6 cellular contexts compared by ENCODE assay signal in the genomic region with DNA sequence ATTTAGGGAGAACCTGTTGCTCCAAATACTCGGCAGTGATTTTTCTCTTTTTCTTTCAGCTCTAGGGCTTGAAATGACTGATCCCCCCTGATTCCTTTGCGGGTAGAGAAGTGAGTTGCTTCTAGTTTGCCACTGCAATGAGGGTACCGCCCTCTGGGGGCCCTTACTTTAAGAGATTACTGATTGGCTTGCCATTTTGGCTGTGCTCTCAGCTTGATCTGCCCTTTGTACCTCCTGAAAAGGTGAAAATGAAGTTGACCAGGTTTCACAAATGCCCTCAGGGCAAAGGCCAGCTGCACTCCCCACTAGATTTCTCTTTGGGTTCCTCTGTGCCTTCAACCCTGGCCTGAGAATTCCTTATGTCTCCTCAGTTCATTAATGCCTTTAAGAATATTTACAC. TPM values are rescaled to one million over a fixed set of nuclear protein-coding genes. Genes with fewer than 3 reads are reported as not detected.
DNase-seq lines count a peak whose midpoint lies in the region; ATAC-seq and TF ChIP-seq lines count a peak whose summit lies in the region.
"Not testable (repeated sequence)": the region's sequence is repeated elsewhere in the genome, so short reads cannot be mapped to it uniquely, and the experiment has no call there.

No MANE protein-coding gene starts in this region.

- not testable (repeated sequence) for H3K4me1 Mint-ChIP-seq in GM23338; activated naive CD8-positive, alpha-beta T cell treated with anti-CD3 and anti-CD28 coated beads, Interleukin-2, amount 50 U/mL, for 24 hours; endodermal cell

- H3K27ac Mint-ChIP-seq in GM23338; activated naive CD8-positive, alpha-beta T cell treated with anti-CD3 and anti-CD28 coated beads, Interleukin-2, amount 50 U/mL, for 24 hours; endodermal cell: not testable (repeated sequence)

- H3K27ac ChIP-seq in GM23338 (ENCODE audit: low read depth); endodermal cell (ENCODE audit: low read depth, low read length): not testable (repeated sequence)
- H3K27ac ChIP-seq in Karpas-422 (ENCODE audit: low read length) (peak overlapping the region; percentile 88), right lobe of liver (peak overlapping the region in 2 of 3 donors; percentile 4 to 41)

- not testable (repeated sequence) for H3K79me2 ChIP-seq in GM23338 (replicated peaks; ENCODE audit: insufficient read depth); Karpas-422 (ENCODE audit: low read length)

- not testable (repeated sequence) for H4K20me1 ChIP-seq in GM23338 (replicated peaks; ENCODE audit: insufficient read depth); Karpas-422 (ENCODE audit: insufficient read depth, low read depth, low read length)

- peaks cover 11% of the 10 kb centered on the region for H3K27me3 Mint-ChIP-seq in GM23338 (ENCODE audit: insufficient read depth, low read depth, poor library complexity)
- peaks cover 22% of the 10 kb centered on the region for H3K27me3 Mint-ChIP-seq in activated naive CD8-positive, alpha-beta T cell treated with anti-CD3 and anti-CD28 coated beads, Interleukin-2, amount 50 U/mL, for 24 hours
- peaks cover 31% of the 10 kb centered on the region for H3K27me3 Mint-ChIP-seq in endodermal cell (ENCODE audit: insufficient read depth)

- not testable (repeated sequence) for TF ChIP-seq POLR2A in right lobe of liver (IDR thresholded peaks at IDR 0.05)

- not testable (repeated sequence) for H3K9me3 ChIP-seq in Karpas-422 (ENCODE audit: low read length); endodermal cell (ENCODE audit: control insufficient read depth, low read length); right lobe of liver

- H3K4me3 ChIP-seq in GM23338; Karpas-422 (ENCODE audit: low read length); endodermal cell (ENCODE audit: low read length); right lobe of liver: not testable (repeated sequence)

- H3K27me3 ChIP-seq in GM23338 (ENCODE audit: insufficient read depth); Karpas-422 (ENCODE audit: low read length); endodermal cell (ENCODE audit: control insufficient read depth, insufficient read depth, low read length, poor library complexity, severe bottlenecking); right lobe of liver: not testable (repeated sequence)

- H3K36me3 ChIP-seq in GM23338 (ENCODE audit: insufficient read depth); Karpas-422 (ENCODE audit: insufficient read depth, low read length); endodermal cell (ENCODE audit: control insufficient read depth, insufficient read depth, low read length); right lobe of liver: not testable (repeated sequence)

- H3K4me1 ChIP-seq in GM23338 (ENCODE audit: insufficient read depth); endodermal cell (ENCODE audit: control insufficient read depth, insufficient read depth, low read length): not testable (repeated sequence)
- H3K4me1 ChIP-seq in Karpas-422 (ENCODE audit: low read length) (peaks cover 24% of the 10 kb centered on the region), right lobe of liver (peaks cover 0 to 11% (median 0%) of the 10 kb centered on the region in 4 donors)

- TF ChIP-seq CTCF in GM23338 (conservative IDR thresholded peaks at IDR 0.05; ENCODE audit: low read depth in 2 of 2) (peak in 1 of 2 experiments; percentile 31; a peak in 2 of 4 replicates), endodermal cell (conservative IDR thresholded peaks at IDR 0.05) (peak; percentile 29)
- not testable (repeated sequence) for TF ChIP-seq CTCF in right lobe of liver (IDR thresholded peaks at IDR 0.05)

- H3K4me2 ChIP-seq in GM23338: not testable (repeated sequence)
- peak overlapping the region; percentile 35 for H3K4me2 ChIP-seq in Karpas-422 (ENCODE audit: low read depth, low read length, poor library complexity, severe bottlenecking)

- not testable (repeated sequence) for H3K36me3 Mint-ChIP-seq in GM23338 (ENCODE audit: low read depth); activated naive CD8-positive, alpha-beta T cell treated with anti-CD3 and anti-CD28 coated beads, Interleukin-2, amount 50 U/mL, for 24 hours (ENCODE audit: low read depth); endodermal cell (ENCODE audit: low read depth)

- ATAC-seq in GM23338: peak; percentile 95
- ATAC-seq in activated naive CD8-positive, alpha-beta T cell treated with anti-CD3 and anti-CD28 coated beads, Interleukin-2, amount 50 U/mL, for 24 hours: peak; percentile 8
- ATAC-seq in left lobe of liver: peak; percentile 76
- peak; percentile 72 to 81 (median 74) for ATAC-seq in right lobe of liver

- DNase-seq in GM23338 (ENCODE audit: low spot score): peak; percentile 13
- DNase-seq in Karpas-422: peak; percentile 46
- not testable (repeated sequence) for DNase-seq in activated naive CD8-positive, alpha-beta T cell treated with anti-CD3 and anti-CD28 coated beads, Interleukin-2, amount 50 U/mL, for 24 hours
- peak; percentile 48 for DNase-seq in endodermal cell
- DNase-seq in left lobe of liver (ENCODE audit: low spot score): peak; percentile 80
- peak in 1 of 3 donors; percentile 74 for DNase-seq in right lobe of liver

- intact Hi-C loops in right lobe of liver (cut with DNase I): not testable (repeated sequence)

- H3K9ac ChIP-seq in Karpas-422 (ENCODE audit: low read length); endodermal cell (ENCODE audit: extremely low read depth, low read length, poor library complexity, severe bottlenecking): not testable (repeated sequence)

- 58% methylated on average over 2 of the region's 3 CpGs; no CpG with 5 or more reads in 1 of the 2 experiments for WGBS in endodermal cell (ENCODE audit: insufficient coverage in 1 of 2, insufficient read length in 1 of 2), 2 experiments
- 38% methylated on average over 2 of the region's 3 CpGs for WGBS in right lobe of liver (ENCODE audit: insufficient coverage, low coverage, low lambda C conversion rate, missing lambda C conversion rate)

- H3K4me3 Mint-ChIP-seq in GM23338; activated naive CD8-positive, alpha-beta T cell treated with anti-CD3 and anti-CD28 coated beads, Interleukin-2, amount 50 U/mL, for 24 hours; endodermal cell: not testable (repeated sequence)

- not testable (repeated sequence) for H3F3A ChIP-seq in GM23338 (replicated peaks; ENCODE audit: low read depth)

- not testable (repeated sequence) for H3K9me2 ChIP-seq in GM23338 (ENCODE audit: insufficient read depth); Karpas-422 (replicated peaks; ENCODE audit: insufficient read depth, low read length)

- H2AFZ ChIP-seq in GM23338; Karpas-422 (ENCODE audit: low read length): not testable (repeated sequence)

- H3K9me3 Mint-ChIP-seq in GM23338 (peaks cover 29% of the 10 kb centered on the region), endodermal cell (peaks cover 20% of the 10 kb centered on the region)
- peaks cover 20% of the 10 kb centered on the region for H3K9me3 Mint-ChIP-seq in activated naive CD8-positive, alpha-beta T cell treated with anti-CD3 and anti-CD28 coated beads, Interleukin-2, amount 50 U/mL, for 24 hours

RNA-seq across cellular contexts. Expression of gene TPPP, which starts 20.5 kb away (rescaled TPM):
- total RNA-seq in GM23338 (2014; rRNA removed; shearing (Covaris generic)): 1.4 and 1.8 TPM in 2 replicates
- polyA plus RNA-seq in GM23338 (2016; fragmentation: Nextera tagmentation; extraction: Ambion mirVana): 0.38 and 0.48 TPM in 2 replicates
- total RNA-seq in Karpas-422 (2014; rRNA removed; shearing (Covaris generic); ENCODE audit: low replicate concordance): 1.6 and 1.8 TPM in 2 replicates
- total RNA-seq in endodermal cell (under 1 TPM; 0.22 to 0.70 TPM), left lobe of liver (4.1 TPM), right lobe of liver (1 to 10 TPM; 1.9 to 4.3 (median 2.4) TPM)
- 2.0 TPM for polyA plus RNA-seq in endodermal cell (2013, experiment 1 of 2)
- 1.5 TPM for polyA plus RNA-seq in endodermal cell (2013, experiment 2 of 2)

Comparison
In these comparisons a context has a peak if more than half of its experiments do, and no peak if none do; other contexts are left out.
1. ATAC-seq: peak in every context shown above with its lines; median percentile 95 in GM23338; 76 in left lobe of liver; 74 in right lobe of liver; 8 in activated naive CD8-positive, alpha-beta T cell treated with anti-CD3 and anti-CD28 coated beads, Interleukin-2, amount 50 U/mL, for 24 hours.